In genomic region chr12:47718531-47718930, GRCh38 we compare ENCODE assay signal across 19 cellular contexts. TPM values are rescaled to one million over a fixed set of nuclear protein-coding genes. Genes with fewer than 3 reads are reported as not detected.
DNase-seq lines count a peak whose midpoint lies in the region; ATAC-seq and TF ChIP-seq lines count a peak whose summit lies in the region.
"Had no signal": no experiment of that assay in that cellular context is flagged by ENCODE, and none has a peak within 500 bp of the region (broad histone marks: within the 10 kb centered on the region; RNA-seq: fewer than 3 reads in every experiment).

No MANE protein-coding gene starts in this region.

- H3K9me3 Mint-ChIP-seq in activated CD4-positive, alpha-beta T cell treated with anti-CD3 and anti-CD28 coated beads, Interleukin-2, amount 10 ng/mL, durations not matched to agents 7 days and 5 days, result no peaks in the 10 kb centered on the region
- H3K9me3 Mint-ChIP-seq: natural killer cell had no signal

- no peak overlapping the region for H3K4ac ChIP-seq in mesenchymal stem cell (ENCODE audit: low read depth in 1 of 2, low read length in 2 of 2)

- H3K4me3 Mint-ChIP-seq in activated CD4-positive, alpha-beta T cell treated with anti-CD3 and anti-CD28 coated beads, Interleukin-2, amount 10 ng/mL, durations not matched to agents 7 days and 5 days, result no peak overlapping the region
- H3K4me3 Mint-ChIP-seq: CD14-positive monocyte, natural killer cell had no signal

- ATAC-seq in thoracic aorta (ENCODE audit: insufficient number of reproducible peaks, low FRiP score, low read depth), result no peak
- ATAC-seq in GM21619 (IDR thresholded peaks at IDR 0.05; ENCODE audit: unreplicated experiment), result no peak
- ATAC-seq: activated CD4-positive, CD25-positive, alpha-beta regulatory T cell treated with anti-CD3 and anti-CD28 coated beads, Interleukin-2, amount 50 U/mL, for 24 hours; natural killer cell had no signal

- H3K23ac ChIP-seq in mesenchymal stem cell (ENCODE audit: low read length in 2 of 2), result no peak overlapping the region

- no peak overlapping the region for H3K14ac ChIP-seq in mesenchymal stem cell (ENCODE audit: low read length in 2 of 2)

- no peaks in the 10 kb centered on the region for H3K27me3 Mint-ChIP-seq in activated CD4-positive, alpha-beta T cell treated with anti-CD3 and anti-CD28 coated beads, Interleukin-2, amount 10 ng/mL, durations not matched to agents 7 days and 5 days

- H2BK5ac ChIP-seq in mesenchymal stem cell (ENCODE audit: low read depth, low read length, poor library complexity, severe bottlenecking), result no peak overlapping the region

- no peak overlapping the region for H2BK120ac ChIP-seq in mesenchymal stem cell (ENCODE audit: low read depth, low read length)

- H3K79me1 ChIP-seq in mesenchymal stem cell (replicated peaks; ENCODE audit: low read length, poor library complexity, severe bottlenecking), result peaks cover 2% of the 10 kb centered on the region

- no peak overlapping the region for H2AK5ac ChIP-seq in mesenchymal stem cell (ENCODE audit: low read length, severe bottlenecking)

- H3K9me3 ChIP-seq in mesenchymal stem cell (ENCODE audit: control insufficient read depth, low read length) (no peaks in the 10 kb centered on the region), thoracic aorta (no peaks in the 10 kb centered on the region), colonic mucosa (no peaks in the 10 kb centered on the region)

- no peak overlapping the region for H4K8ac ChIP-seq in mesenchymal stem cell (ENCODE audit: low read length)

- H3K27ac ChIP-seq in caudate nucleus (ENCODE audit: low read depth, low read length) (peak overlapping the region; percentile 91), mesenchymal stem cell (ENCODE audit: low read length, poor library complexity, severe bottlenecking) (no peak overlapping the region), thoracic aorta (peak overlapping the region; percentile 93 to 94), colonic mucosa (no peak overlapping the region)
- H3K27ac ChIP-seq: 22Rv1 had no signal

- peaks cover 57% of the 10 kb centered on the region for H3K4me1 Mint-ChIP-seq in activated CD4-positive, alpha-beta T cell treated with anti-CD3 and anti-CD28 coated beads, Interleukin-2, amount 10 ng/mL, durations not matched to agents 7 days and 5 days

- no peak overlapping the region for H2AFZ ChIP-seq in mesenchymal stem cell (ENCODE audit: low read depth, low read length)

- no peak overlapping the region for H3K4me2 ChIP-seq in mesenchymal stem cell (ENCODE audit: low read length, poor library complexity, severe bottlenecking)

- H3K27ac Mint-ChIP-seq in activated CD4-positive, alpha-beta T cell treated with anti-CD3 and anti-CD28 coated beads, Interleukin-2, amount 10 ng/mL, durations not matched to agents 7 days and 5 days, result peak overlapping the region; percentile 74

- peaks cover 5% of the 10 kb centered on the region for H3K36me3 Mint-ChIP-seq in activated CD4-positive, alpha-beta T cell treated with anti-CD3 and anti-CD28 coated beads, Interleukin-2, amount 10 ng/mL, durations not matched to agents 7 days and 5 days (ENCODE audit: low read depth)
- H3K36me3 Mint-ChIP-seq: natural killer cell had no signal

- H3K4me3 ChIP-seq in mesenchymal stem cell (ENCODE audit: insufficient read depth in 1 of 2, low read depth in 1 of 2, low read length in 2 of 2) (no peak overlapping the region), thoracic aorta (no peak overlapping the region), colonic mucosa (no peak overlapping the region)

- no peaks in the 10 kb centered on the region for H3K27me3 ChIP-seq in mesenchymal stem cell (ENCODE audit: control insufficient read depth in 1 of 2, insufficient read depth in 1 of 2, low read length in 2 of 2)
- H3K27me3 ChIP-seq in thoracic aorta (replicated peaks; ENCODE audit: insufficient read depth), result no peaks in the 10 kb centered on the region
- H3K27me3 ChIP-seq in colonic mucosa, result no peaks in the 10 kb centered on the region

- H3K36me3 ChIP-seq in mesenchymal stem cell (ENCODE audit: control insufficient read depth in 1 of 2, insufficient read depth in 2 of 2, low read depth in 1 of 2, low read length in 2 of 2) (peaks cover 3 to 7% of the 10 kb centered on the region in 2 experiments), thoracic aorta (no peaks in the 10 kb centered on the region), colonic mucosa (no peaks in the 10 kb centered on the region)

- no peak overlapping the region for H4K91ac ChIP-seq in mesenchymal stem cell (ENCODE audit: low read length)

- CTCF ChIA-PET in activated CD4-positive, alpha-beta T cell treated with anti-CD3 and anti-CD28 coated beads, Interleukin-2, amount 10 ng/mL, durations not matched to agents 7 days and 5 days (lab: Charles Lee), result interaction anchor here (0.6 to 4.7 kb wide), 13 partner anchors 9 to 298 kb away, joined by 3 to 17 read pairs (median 4); no protein-coding TSS in a partner anchor

- no peak overlapping the region for H3K18ac ChIP-seq in mesenchymal stem cell (ENCODE audit: low read depth in 1 of 2, low read length in 2 of 2)

- POLR2A ChIA-PET in activated CD4-positive, alpha-beta T cell treated with anti-CD3 and anti-CD28 coated beads, Interleukin-2, amount 10 ng/mL, durations not matched to agents 7 days and 5 days (lab: Charles Lee), result no interaction called here

- TF ChIP-seq CTCF in thoracic aorta (IDR thresholded peaks at IDR 0.05), result no peak
- TF ChIP-seq CTCF in colonic mucosa (IDR thresholded peaks at IDR 0.05), result no peak

- 54% methylated on average over 1 of the region's 1 CpG for whole genome bisulfite sequencing in mesenchymal stem cell

- no peak overlapping the region for H2BK15ac ChIP-seq in mesenchymal stem cell (ENCODE audit: low read depth, poor library complexity, severe bottlenecking)

- H3K4me1 ChIP-seq in mesenchymal stem cell (ENCODE audit: control insufficient read depth, insufficient read depth, low read depth, low read length) (peaks cover 7% of the 10 kb centered on the region), thoracic aorta (ENCODE audit: control insufficient read depth in 1 of 2, low read depth in 2 of 2) (peaks cover 20 to 47% of the 10 kb centered on the region in 2 donors), colonic mucosa (peaks cover 7% of the 10 kb centered on the region)

- no peak for DNase-seq in activated CD4-positive, alpha-beta T cell treated with anti-CD3 and anti-CD28 coated beads, Interleukin-2, amount 10 ng/mL, durations not matched to agents 7 days and 5 days
- no peak for DNase-seq in activated CD4-positive, alpha-beta T cell treated with anti-CD3 and anti-CD28 coated beads, Interleukin-2, amount 50 U/mL, for 1 hour
- DNase-seq in caudate nucleus (lab: John Stamatoyannopoulos, UW), result no peak
- no peak for DNase-seq in mesenchymal stem cell
- DNase-seq in thoracic aorta (ENCODE audit: low spot score), result no peak
- DNase-seq in GOT3 (lab: John Stamatoyannopoulos, UW), result no peak
- DNase-seq in colonic mucosa, result no peak
- DNase-seq: activated T-cell treated with anti-CD3 and anti-CD28 coated beads for 4 hours, DMS79, erythroblast, natural killer cell, NCI-H2081 treated with DMSO at 0.1 percent for 48 hours, NCI-H748 treated with DMSO at 0.1 percent for 48 hours had no signal

- H3K9ac ChIP-seq in mesenchymal stem cell (ENCODE audit: low read length) (peak overlapping the region; percentile 88), colonic mucosa (ENCODE audit: low read depth in 2 of 2, low read length in 2 of 2) (no peak overlapping the region)

- intact Hi-C loops in colonic mucosa (cut with DNase I), result loop anchor here (5.0 kb wide), 1 partner anchor 59 kb away; no protein-coding TSS in a partner anchor

- peak overlapping the region in 1 of 2 experiments; percentile 18 for H2BK12ac ChIP-seq in mesenchymal stem cell (ENCODE audit: low read length in 2 of 2)

RNA-seq across cellular contexts. Expression of gene ENDOU, which starts 6.8 kb away (rescaled TPM):
- total RNA-seq in activated CD4-positive, alpha-beta T cell treated with anti-CD3 and anti-CD28 coated beads, Interleukin-2, amount 10 ng/mL, durations not matched to agents 7 days and 5 days, result not detected
- not detected for polyA plus RNA-seq in mesenchymal stem cell (2013, experiment 1 of 2)
- not detected for polyA plus RNA-seq in mesenchymal stem cell (2013, experiment 2 of 2)
- under 1 TPM in 1 of 2 donors, not detected in 1; 0.49 TPM for total RNA-seq in thoracic aorta
- total RNA-seq in colonic mucosa, result not detected
- total RNA-seq: H1; T-helper 1 cell treated with Interleukin-12 subunit alpha and Interleukin-12 subunit beta and Interleukin-4 antibody, amounts not matched to agents 30 ng/mL and 1 ng/mL, for 36 hours had no signal
- polyA plus RNA-seq: H1 had no signal

RNA-seq across cellular contexts. Expression of gene RPAP3, which starts 12.7 kb away (rescaled TPM):
- total RNA-seq in activated CD4-positive, alpha-beta T cell treated with anti-CD3 and anti-CD28 coated beads, Interleukin-2, amount 10 ng/mL, durations not matched to agents 7 days and 5 days, result 10 to 100 TPM; 40.3 to 42.9 TPM
- polyA plus RNA-seq in mesenchymal stem cell (2013, experiment 1 of 2), result 28.1 TPM
- polyA plus RNA-seq in mesenchymal stem cell (2013, experiment 2 of 2), result 30.9 TPM
- total RNA-seq in thoracic aorta (10 to 100 TPM in 1 of 2 donors, 1 to 10 TPM in 1; 8.1 to 16.8 TPM), colonic mucosa (10 to 100 TPM; 16.7 to 17.0 TPM)

RNA-seq across cellular contexts. Expression of gene RAPGEF3, which starts 40.1 kb away (rescaled TPM):
- under 1 TPM in 1 of 2 experiments, not detected in 1; 0.15 TPM for total RNA-seq in activated CD4-positive, alpha-beta T cell treated with anti-CD3 and anti-CD28 coated beads, Interleukin-2, amount 10 ng/mL, durations not matched to agents 7 days and 5 days
- polyA plus RNA-seq in mesenchymal stem cell (2013, experiment 1 of 2), result 1.2 TPM
- 1.2 TPM for polyA plus RNA-seq in mesenchymal stem cell (2013, experiment 2 of 2)
- 10 to 100 TPM; 40.9 to 77.4 TPM for total RNA-seq in thoracic aorta
- total RNA-seq in colonic mucosa, result 10 to 100 TPM; 10.1 TPM

RNA-seq across cellular contexts. Expression of gene SLC48A1, which starts 54.5 kb away (rescaled TPM):
- total RNA-seq in activated CD4-positive, alpha-beta T cell treated with anti-CD3 and anti-CD28 coated beads, Interleukin-2, amount 10 ng/mL, durations not matched to agents 7 days and 5 days, result 1 to 10 TPM; 7.9 to 9.1 TPM
- polyA plus RNA-seq in mesenchymal stem cell (2013, experiment 1 of 2), result 8.4 TPM
- 8.3 TPM for polyA plus RNA-seq in mesenchymal stem cell (2013, experiment 2 of 2)
- 100 to 1,000 TPM in 1 of 2 donors, 10 to 100 TPM in 1; 60.5 to 107 TPM for total RNA-seq in thoracic aorta
- 10 to 100 TPM; 12.2 to 17.9 TPM for total RNA-seq in colonic mucosa

Comparison
In these comparisons a context has a peak if more than half of its experiments do, and no peak if none do; other contexts are left out.
1. H3K27ac ChIP-seq: peak in caudate nucleus (single experiment) and thoracic aorta (2 of 2); none in mesenchymal stem cell (single experiment) and colonic mucosa (single experiment).
2. RNA of gene RAPGEF3, which starts 40.1 kb away (total RNA-seq): 40.9 to 77.4 TPM in thoracic aorta and 10.1 TPM in colonic mucosa; 0.15 TPM in activated CD4-positive, alpha-beta T cell treated with anti-CD3 and anti-CD28 coated beads, Interleukin-2, amount 10 ng/mL, durations not matched to agents 7 days and 5 days; every median in the first group is over 4 times any median in the second.